8 cellular contexts compared by ENCODE assay signal in genomic region chr17:2749784-2750181, GRCh38. TPM values are rescaled to one million over a fixed set of nuclear protein-coding genes. Genes with fewer than 3 reads are reported as not detected.
DNase-seq lines count a peak whose midpoint lies in the region; ATAC-seq, FAIRE-seq and TF ChIP-seq lines count a peak whose summit lies in the region.

No MANE protein-coding gene starts in this region.

- no peak overlapping the region for H3K4me3 Mint-ChIP-seq in CD4-positive, alpha-beta memory T cell

- H3K27ac ChIP-seq in CD4-positive, alpha-beta memory T cell (ENCODE audit: low read depth, low read length): no peak overlapping the region
- H3K27ac ChIP-seq in SK-N-SH (ENCODE audit: low read depth in 2 of 2, low read length in 1 of 2) (peak overlapping the region in 1 of 2 experiments; percentile 76; a peak in 2 of 4 replicates), parathyroid adenoma (peak overlapping the region; percentile 88), tibial nerve (no peak overlapping the region)

- CTCF ChIA-PET in CD4-positive, alpha-beta memory T cell (lab: Charles Lee; ENCODE audit: partially characterized antibody): no interaction called here
- CTCF ChIA-PET in SK-N-SH (lab: Yijun Ruan, JAX): interaction anchor here (1.2 to 1.5 kb wide), 2 partner anchors 23 to 36 kb away, joined by 3 to 4 read pairs; no protein-coding TSS in a partner anchor

- no peak overlapping the region for H3K4me3 ChIP-seq in CD4-positive, alpha-beta memory T cell (ENCODE audit: low read length in 2 of 2)
- H3K4me3 ChIP-seq in SK-N-SH (ENCODE audit: low read depth in 2 of 2, low read length in 1 of 2) (peak overlapping the region in 1 of 2 experiments; percentile 44; a peak in 2 of 4 replicates), parathyroid adenoma (ENCODE audit: low read depth, low read length) (no peak overlapping the region), tibial nerve (peak overlapping the region in 1 of 4 donors; percentile 24)

- TF ChIP-seq POLR2A in tibial nerve (IDR thresholded peaks at IDR 0.05): no peak

- TF ChIP-seq CTCF in SK-N-SH (IDR thresholded peaks at IDR 0.05) (no peak), parathyroid adenoma (IDR thresholded peaks at IDR 0.05) (no peak), tibial nerve (IDR thresholded peaks at IDR 0.05) (no peak)

- no peaks in the 10 kb centered on the region for H3K36me3 ChIP-seq in CD4-positive, alpha-beta memory T cell (ENCODE audit: insufficient read depth, low read length)
- H3K36me3 ChIP-seq in SK-N-SH (replicated peaks in 1 of 2; ENCODE audit: control insufficient read depth in 1 of 2, insufficient read depth in 2 of 2, low read length in 1 of 2) (no peaks in the 10 kb centered on the region), parathyroid adenoma (ENCODE audit: control insufficient read depth, insufficient read depth, low read length) (no peaks in the 10 kb centered on the region), tibial nerve (no peaks in the 10 kb centered on the region)

- H3K27me3 ChIP-seq in CD4-positive, alpha-beta memory T cell (ENCODE audit: insufficient read depth, low read length): peaks cover 7% of the 10 kb centered on the region
- H3K27me3 ChIP-seq in SK-N-SH (ENCODE audit: insufficient read depth) (peaks cover 22% of the 10 kb centered on the region), parathyroid adenoma (ENCODE audit: control insufficient read depth, insufficient read depth, low read length) (no peaks in the 10 kb centered on the region), tibial nerve (peaks cover 0 to 52% of the 10 kb centered on the region in 2 donors)

- FAIRE-seq in HTR-8/SVneo (lab: Jason Lieb, UNC): peak; percentile 90

- intact Hi-C loops in CD4-positive, alpha-beta memory T cell (cut with micrococcal nuclease): no loop called here
- intact Hi-C loops in Right ventricle myocardium inferior (cut with DNase I): no loop called here

- H3K4me1 ChIP-seq in CD4-positive, alpha-beta memory T cell (ENCODE audit: insufficient read depth, low read length): peaks cover 3% of the 10 kb centered on the region
- H3K4me1 ChIP-seq in SK-N-SH (ENCODE audit: control insufficient read depth in 1 of 2, insufficient read depth in 2 of 2, low read depth in 1 of 2, low read length in 1 of 2): peaks cover 0 to 2% of the 10 kb centered on the region in 2 experiments; a peak in 1 of 4 replicates
- H3K4me1 ChIP-seq in parathyroid adenoma: no peaks in the 10 kb centered on the region
- H3K4me1 ChIP-seq in tibial nerve: peaks cover 0 to 12% (median 5%) of the 10 kb centered on the region in 4 donors

- no peaks in the 10 kb centered on the region for H4K20me1 ChIP-seq in SK-N-SH (ENCODE audit: insufficient read depth)

- DNase-seq in CD4-positive, alpha-beta memory T cell: peak; percentile 59 to 77 (median 74)
- DNase-seq in HTR-8/SVneo (ENCODE audit: insufficient read length, low spot score) (peak; percentile 91), SK-N-SH (peak; percentile 92), Right ventricle myocardium inferior (ENCODE audit: missing footprints) (peak; percentile 86), tibial nerve (ENCODE audit: low spot score in 2 of 2) (peak; percentile 13 to 27)
- DNase-seq in activated naive CD4-positive, alpha-beta T cell treated with anti-CD3 and anti-CD28 coated beads, Interleukin-2, amount 50 U/mL, for 16 hours: peak; percentile 75

- H3K27me3 Mint-ChIP-seq in CD4-positive, alpha-beta memory T cell: peaks cover 34 to 43% of the 10 kb centered on the region in 2 donors

- TF ChIP-seq RAD21 in SK-N-SH (IDR thresholded peaks at IDR 0.05; ENCODE audit: low read length): peak; percentile 18; the same call in 1 of the 2 replicates

- no peak overlapping the region for H3K4me2 ChIP-seq in SK-N-SH
- H3K4me2 ChIP-seq in parathyroid adenoma (ENCODE audit: low read length): no peak overlapping the region

- H3K79me2 ChIP-seq in SK-N-SH (ENCODE audit: insufficient read depth) (no peaks in the 10 kb centered on the region), parathyroid adenoma (no peaks in the 10 kb centered on the region)

- ATAC-seq in Right ventricle myocardium inferior: peak; percentile 89
- ATAC-seq in GM19023 (IDR thresholded peaks at IDR 0.05; ENCODE audit: unreplicated experiment): no peak

- no peaks in the 10 kb centered on the region for H3K9me3 ChIP-seq in CD4-positive, alpha-beta memory T cell (ENCODE audit: control insufficient read depth in 1 of 2, low read length in 2 of 2)
- H3K9me3 ChIP-seq in SK-N-SH (no peaks in the 10 kb centered on the region), parathyroid adenoma (ENCODE audit: control insufficient read depth, low read length) (no peaks in the 10 kb centered on the region), tibial nerve (no peaks in the 10 kb centered on the region)

- 0% methylated on average over 14 of the region's 35 CpGs for WGBS in SK-N-SH (ENCODE audit: low lambda C conversion rate)
- 5% methylated on average over 8 to 23 of the region's 35 CpGs for WGBS in tibial nerve, 2 donors

- H3K9me2 ChIP-seq in SK-N-SH: no peaks in the 10 kb centered on the region

- H3K36me3 Mint-ChIP-seq in CD4-positive, alpha-beta memory T cell: peaks cover 0 to 6% of the 10 kb centered on the region in 2 donors

- TF ChIP-seq EP300 in SK-N-SH (IDR thresholded peaks at IDR 0.05; ENCODE audit: borderline replicate concordance in 1 of 2, low read depth in 1 of 2, low read length in 1 of 2) (no peak), tibial nerve (IDR thresholded peaks at IDR 0.05) (no peak)

- POLR2A ChIA-PET in CD4-positive, alpha-beta memory T cell (lab: Charles Lee; ENCODE audit: partially characterized antibody): no interaction called here
- POLR2A ChIA-PET in SK-N-SH (lab: Yijun Ruan, JAX): interaction anchor here (0.9 to 1.0 kb wide), 2 partner anchors 9 to 13 kb away, joined by 3 read pairs; no protein-coding TSS in a partner anchor

- H3K4me1 Mint-ChIP-seq in CD4-positive, alpha-beta memory T cell: peaks cover 0 to 4% (median under 1%) of the 10 kb centered on the region in 4 donors

- H2AFZ ChIP-seq in SK-N-SH (ENCODE audit: low read depth) (no peak overlapping the region), parathyroid adenoma (peak overlapping the region; percentile 90)

- no peaks in the 10 kb centered on the region for H3F3A ChIP-seq in SK-N-SH (replicated peaks; ENCODE audit: insufficient read depth)

- H3K27ac Mint-ChIP-seq in CD4-positive, alpha-beta memory T cell: no peak overlapping the region

- H3K9ac ChIP-seq in SK-N-SH: no peak overlapping the region
- H3K9ac ChIP-seq in parathyroid adenoma: peak overlapping the region; percentile 59

- H3K9me3 Mint-ChIP-seq in CD4-positive, alpha-beta memory T cell: peaks cover 0 to 6% (median 0%) of the 10 kb centered on the region in 8 donors

TF ChIP-seq in SK-N-SH, 30 proteins besides CTCF, POLR2A, EP300 and RAD21 (continues in another document):
- TF ChIP-seq FOXM1 (IDR thresholded peaks at IDR 0.05; ENCODE audit: low read depth) (no peak), FOXJ3 (CRISPR knock-in tag; IDR thresholded peaks at IDR 0.05) (no peak), SIN3A (IDR thresholded peaks at IDR 0.05; ENCODE audit: borderline replicate concordance, low read depth, low read length) (peak; percentile 68; the same call in 1 of the 2 replicates), USF1 (IDR thresholded peaks at IDR 0.05; ENCODE audit: borderline replicate concordance, low read depth) (no peak), POLR2AphosphoS5 (IDR thresholded peaks at IDR 0.05; ENCODE audit: low read depth, low read length) (no peak), GATA2 (CRISPR knock-in tag; IDR thresholded peaks at IDR 0.05) (no peak), MAX (IDR thresholded peaks at IDR 0.05; ENCODE audit: low read depth) (0 out of 2 replicates have a peak, but pooled peaks have one; percentile 52), PBX3 (IDR thresholded peaks at IDR 0.05) (no peak), YY1 (IDR thresholded peaks at IDR 0.05; ENCODE audit: low read depth) (no peak)

RNA-seq across cellular contexts. Expression of gene CCDC92B, which starts 0.3 kb away (rescaled TPM):
- under 1 TPM; 0.32 to 0.47 TPM for total RNA-seq in CD4-positive, alpha-beta memory T cell
- polyA plus RNA-seq in CD4-positive, alpha-beta memory T cell: not detected
- 0.07 and 0.13 TPM in 2 replicates for polyA plus RNA-seq in SK-N-SH (2012; rRNA removed)
- 0.13 and 0.22 TPM in 2 replicates for polyA plus RNA-seq in SK-N-SH (2012; cell fraction: cytosol; rRNA removed)
- 0.30 and 0.35 TPM in 2 replicates for polyA plus RNA-seq in SK-N-SH (2012; cell fraction: nucleus; rRNA removed)
- total RNA-seq in Right ventricle myocardium inferior: 0.16 TPM
- under 1 TPM in 1 of 4 donors, not detected in 3; 0.30 TPM for total RNA-seq in tibial nerve

RNA-seq across cellular contexts. Expression of gene CLUH, which starts 38.2 kb away (rescaled TPM):
- total RNA-seq in CD4-positive, alpha-beta memory T cell: 10 to 100 TPM; 43.5 to 44.1 TPM
- polyA plus RNA-seq in CD4-positive, alpha-beta memory T cell: 10 to 100 TPM in 1 of 2 donors, 1 to 10 TPM in 1; 5.5 to 14.7 TPM
- 25.1 and 32.2 TPM in 2 replicates for polyA plus RNA-seq in SK-N-SH (2012; rRNA removed)
- polyA plus RNA-seq in SK-N-SH (2012; cell fraction: cytosol; rRNA removed): 6.6 and 12.0 TPM in 2 replicates
- polyA plus RNA-seq in SK-N-SH (2012; cell fraction: nucleus; rRNA removed): 144 and 174 TPM in 2 replicates
- total RNA-seq in Right ventricle myocardium inferior (180 TPM), tibial nerve (100 to 1,000 TPM in 1 of 4 donors, 10 to 100 TPM in 3; 45.4 to 118 (median 56.1) TPM)

RNA-seq across cellular contexts. Expression of gene RAP1GAP2, which starts 46.5 kb away (rescaled TPM):
- 1 to 10 TPM; 9.0 to 9.9 TPM for total RNA-seq in CD4-positive, alpha-beta memory T cell
- 1 to 10 TPM in 1 of 2 donors, under 1 TPM in 1; 0.38 to 7.1 TPM for polyA plus RNA-seq in CD4-positive, alpha-beta memory T cell
- polyA plus RNA-seq in SK-N-SH (2012; rRNA removed): 21.0 and 22.0 TPM in 2 replicates
- polyA plus RNA-seq in SK-N-SH (2012; cell fraction: cytosol; rRNA removed): 12.1 and 15.6 TPM in 2 replicates
- polyA plus RNA-seq in SK-N-SH (2012; cell fraction: nucleus; rRNA removed): 85.5 and 88.3 TPM in 2 replicates
- total RNA-seq in Right ventricle myocardium inferior (57.2 TPM), tibial nerve (10 to 100 TPM in 2 of 4 donors, 1 to 10 TPM in 2; 5.4 to 18.2 (median 11.9) TPM)

Comparison
In these comparisons a context has a peak if more than half of its experiments do, and no peak if none do; other contexts are left out.
1. DNase-seq: peak in every context shown above with its lines; median percentile 92 in SK-N-SH; 91 in HTR-8/SVneo; 86 in Right ventricle myocardium inferior; 75 in activated naive CD4-positive, alpha-beta T cell treated with anti-CD3 and anti-CD28 coated beads, Interleukin-2, amount 50 U/mL, for 16 hours; 74 in CD4-positive, alpha-beta memory T cell; 20 in tibial nerve.